ENCODE assay signal across 15 cellular contexts in the genomic region with DNA sequence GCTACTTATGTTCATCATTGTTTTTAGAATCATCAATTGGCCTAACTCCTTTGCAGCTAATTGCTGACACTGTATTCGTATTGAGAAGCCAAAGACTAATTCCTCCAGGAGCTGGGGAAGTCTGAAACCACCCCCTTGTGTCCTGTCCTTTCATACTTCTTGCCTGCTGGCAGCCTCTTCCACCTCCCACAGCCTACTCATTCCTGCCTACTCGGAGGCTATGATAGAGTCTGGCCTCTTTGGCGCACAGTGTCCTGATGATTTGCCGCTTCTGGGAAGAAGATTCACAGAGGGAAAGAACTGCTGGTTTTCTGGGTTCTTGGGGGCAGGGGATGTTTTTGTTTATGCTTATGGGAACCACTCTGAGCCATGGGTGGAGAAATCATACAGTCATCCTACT. TPM values are rescaled to one million over a fixed set of nuclear protein-coding genes. Genes with fewer than 3 reads are reported as not detected.
DNase-seq lines count a peak whose midpoint lies in the region; ATAC-seq and TF ChIP-seq lines count a peak whose summit lies in the region.
"Had no signal": no experiment of that assay in that cellular context is flagged by ENCODE, and none has a peak within 500 bp of the region (broad histone marks: within the 10 kb centered on the region; RNA-seq: fewer than 3 reads in every experiment).

No MANE protein-coding gene starts in this region.

- WGBS in prostate gland: 83% methylated on average over 4 of the region's 4 CpGs
- 87 to 92% methylated on average over 4 of the region's 4 CpGs for WGBS in sigmoid colon, 2 donors

- H3K36me3 Mint-ChIP-seq in activated T-cell treated with anti-CD3 and anti-CD28 coated beads, Interleukin-2, amount 50 U/mL, for 4 hours (ENCODE audit: insufficient read depth): peaks cover 14% of the 10 kb centered on the region

- no peaks in the 10 kb centered on the region for H3K36me3 ChIP-seq in prostate gland
- no peaks in the 10 kb centered on the region for H3K36me3 ChIP-seq in sigmoid colon
- H3K36me3 ChIP-seq: left lung, thyroid gland had no signal

- no peak for DNase-seq in activated T-cell treated with anti-CD3 and anti-CD28 coated beads, Interleukin-2, amount 50 U/mL, for 4 hours
- DNase-seq in activated T-cell treated with anti-CD3 and anti-CD28 coated beads, Interleukin-2, amount 50 U/mL, for 1 hour: no peak
- DNase-seq in iPS-NIHi7 (ENCODE audit: extremely low spot score): peak; percentile 33
- no peak for DNase-seq in stimulated activated naive CD8-positive, alpha-beta T cell treated with anti-CD3 and anti-CD28 coated beads, Interleukin-15, amount 100 ng/mL, for 72 hours
- DNase-seq in prostate gland (ENCODE audit: low spot score): no peak
- DNase-seq in NCI-H1930 (lab: John Stamatoyannopoulos, UW): no peak
- DNase-seq in sigmoid colon: no peak
- DNase-seq: activated naive CD4-positive, alpha-beta T cell treated with Interleukin-2 at 50 U/mL for 16 hours; cortex of kidney; foreskin melanocyte; left lung; thyroid gland had no signal

- H3K27ac Mint-ChIP-seq in stimulated activated naive CD8-positive, alpha-beta T cell treated with anti-CD3 and anti-CD28 coated beads, Interleukin-15, amount 100 ng/mL, for 72 hours: peak overlapping the region in 1 of 2 donors; percentile 16

- H3K9me3 Mint-ChIP-seq in activated T-cell treated with anti-CD3 and anti-CD28 coated beads, Interleukin-2, amount 50 U/mL, for 4 hours: no peaks in the 10 kb centered on the region
- no peaks in the 10 kb centered on the region for H3K9me3 Mint-ChIP-seq in stimulated activated naive CD8-positive, alpha-beta T cell treated with anti-CD3 and anti-CD28 coated beads, Interleukin-15, amount 100 ng/mL, for 72 hours

- no peak for ATAC-seq in activated T-cell treated with anti-CD3 and anti-CD28 coated beads, Interleukin-2, amount 50 U/mL, for 4 hours
- peak; percentile 14 for ATAC-seq in stimulated activated naive CD8-positive, alpha-beta T cell treated with anti-CD3 and anti-CD28 coated beads, Interleukin-15, amount 100 ng/mL, for 72 hours
- ATAC-seq: left lung had no signal

- H3K27me3 Mint-ChIP-seq in activated T-cell treated with anti-CD3 and anti-CD28 coated beads, Interleukin-2, amount 50 U/mL, for 4 hours (ENCODE audit: low read depth): no peaks in the 10 kb centered on the region
- H3K27me3 Mint-ChIP-seq in stimulated activated naive CD8-positive, alpha-beta T cell treated with anti-CD3 and anti-CD28 coated beads, Interleukin-15, amount 100 ng/mL, for 72 hours: no peaks in the 10 kb centered on the region

- H3K27ac ChIP-seq in VCaP (peak overlapping the region; percentile 62), prostate gland (no peak overlapping the region), sigmoid colon (no peak overlapping the region)
- H3K27ac ChIP-seq: thyroid gland had no signal

- peaks cover 77% of the 10 kb centered on the region for H3K4me1 Mint-ChIP-seq in activated T-cell treated with anti-CD3 and anti-CD28 coated beads, Interleukin-2, amount 50 U/mL, for 4 hours (ENCODE audit: low read depth)
- H3K4me1 Mint-ChIP-seq in stimulated activated naive CD8-positive, alpha-beta T cell treated with anti-CD3 and anti-CD28 coated beads, Interleukin-15, amount 100 ng/mL, for 72 hours: peaks cover 71% of the 10 kb centered on the region

- TF ChIP-seq POLR2A in prostate gland (IDR thresholded peaks at IDR 0.05) (no peak), sigmoid colon (IDR thresholded peaks at IDR 0.05) (no peak)

- peak overlapping the region; percentile 16 for H3K4me3 Mint-ChIP-seq in activated T-cell treated with anti-CD3 and anti-CD28 coated beads, Interleukin-2, amount 50 U/mL, for 4 hours
- peak overlapping the region; percentile 41 to 70 for H3K4me3 Mint-ChIP-seq in stimulated activated naive CD8-positive, alpha-beta T cell treated with anti-CD3 and anti-CD28 coated beads, Interleukin-15, amount 100 ng/mL, for 72 hours

- no peaks in the 10 kb centered on the region for H3K4me1 ChIP-seq in prostate gland (replicated peaks)
- H3K4me1 ChIP-seq in sigmoid colon: peaks cover 0 to 50% (median 32%) of the 10 kb centered on the region in 4 donors

- H3K4me3 ChIP-seq in prostate gland: no peak overlapping the region
- no peak overlapping the region for H3K4me3 ChIP-seq in sigmoid colon
- H3K4me3 ChIP-seq: left lung, thyroid gland had no signal

- no peaks in the 10 kb centered on the region for H3K9me3 ChIP-seq in prostate gland
- no peaks in the 10 kb centered on the region for H3K9me3 ChIP-seq in sigmoid colon
- H3K9me3 ChIP-seq: left lung, thyroid gland had no signal

- TF ChIP-seq EP300 in sigmoid colon (IDR thresholded peaks at IDR 0.05): no peak

- intact Hi-C loops in prostate gland (cut with DNase I): no loop called here
- intact Hi-C loops in sigmoid colon (cut with DNase I): no loop called here

- TF ChIP-seq CTCF in VCaP (conservative IDR thresholded peaks at IDR 0.05): no peak
- no peak for TF ChIP-seq CTCF in prostate gland (IDR thresholded peaks at IDR 0.05)
- no peak for TF ChIP-seq CTCF in sigmoid colon (IDR thresholded peaks at IDR 0.05)

- H3K27me3 ChIP-seq in prostate gland (replicated peaks; ENCODE audit: insufficient read depth) (no peaks in the 10 kb centered on the region), sigmoid colon (no peaks in the 10 kb centered on the region)
- H3K27me3 ChIP-seq: left lung, thyroid gland had no signal

RNA-seq across cellular contexts. Expression of gene SCAANT1, which starts 21.9 kb away (rescaled TPM):
- not detected for total RNA-seq in activated T-cell treated with anti-CD3 and anti-CD28 coated beads, Interleukin-2, amount 50 U/mL, for 4 hours
- total RNA-seq in prostate gland: not detected
- total RNA-seq in sigmoid colon: not detected
- polyA plus RNA-seq in sigmoid colon: not detected
- total RNA-seq: left lung, pulmonary artery endothelial cell, thyroid gland had no signal
- polyA plus RNA-seq: AG04450 had no signal
